In genomic region chr16:31714899-31715504, GRCh38 we compare ENCODE assay signal across 1 cellular context.
TF ChIP-seq lines count a peak whose summit lies in the region.

No MANE protein-coding gene starts in this region.

TF ChIP-seq in HCT116, 20 proteins besides CTCF, POLR2A, EP300 and RAD21 (continued from another document):
- no peak for TF ChIP-seq ZBTB33 (IDR thresholded peaks at IDR 0.05; ENCODE audit: extremely low read depth, insufficient replicate concordance, low read length)
- TF ChIP-seq CEBPB (IDR thresholded peaks at IDR 0.05; ENCODE audit: low read depth), result no peak
- TF ChIP-seq EGR1 (IDR thresholded peaks at IDR 0.05; ENCODE audit: low read depth), result no peak
